29 cellular contexts compared by ENCODE assay signal in the genomic region with DNA sequence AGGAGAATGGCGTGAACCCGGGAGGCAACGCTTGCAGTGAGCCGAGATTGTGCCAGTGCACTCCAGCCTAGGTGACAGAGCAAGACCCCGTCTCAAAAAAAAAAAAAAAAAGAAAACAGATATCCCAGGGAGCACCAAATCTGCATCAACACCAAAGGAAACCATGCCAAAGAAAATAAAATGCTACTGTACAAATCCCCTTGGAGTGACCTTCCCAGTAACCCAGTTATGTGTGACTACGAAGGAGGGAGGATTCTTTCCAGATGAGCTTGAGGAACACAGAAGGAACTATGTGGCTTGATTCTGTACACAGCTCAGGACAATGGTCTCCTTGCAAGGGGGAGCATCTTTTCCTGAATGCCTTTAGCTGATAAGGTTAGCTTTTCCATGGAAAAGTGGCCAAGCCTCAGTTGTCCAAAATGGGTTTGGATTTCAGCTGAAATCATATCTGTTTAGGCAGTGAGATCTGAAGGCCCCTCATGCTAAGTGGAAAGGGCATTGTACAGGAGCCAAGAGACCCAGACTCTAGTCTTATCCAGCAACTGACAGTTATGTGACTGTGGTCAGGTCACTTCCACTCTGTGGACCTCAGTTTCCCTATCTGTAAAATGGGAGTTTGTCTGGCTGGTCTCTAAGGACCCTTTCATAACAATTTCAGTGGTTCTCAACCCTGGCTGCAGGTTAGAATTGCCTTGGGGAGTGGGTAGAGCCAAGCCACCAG.
"Had no signal": no experiment of that assay in that cellular context is flagged by ENCODE, and none has a peak within 500 bp of the region (broad histone marks: within the 10 kb centered on the region; RNA-seq: fewer than 3 reads in every experiment).

No MANE protein-coding gene starts in this region.

- H3K4me3 Mint-ChIP-seq: activated CD4-positive, alpha-beta memory T cell treated with anti-CD3 and anti-CD28 coated beads, Interleukin-2, amount 10 ng/mL, durations not matched to agents 7 days and 5 days; activated CD4-positive, alpha-beta T cell treated with anti-CD3 and anti-CD28 coated beads, Interleukin-2, amount 10 ng/mL, durations not matched to agents 7 days and 5 days; activated naive CD4-positive, alpha-beta T cell treated with anti-CD3 and anti-CD28 coated beads, Interleukin-2, amount 10 ng/mL, durations not matched to agents 7 days and 5 days; activated naive CD8-positive, alpha-beta T cell treated with anti-CD3 and anti-CD28 coated beads, Interleukin-2, amount 10 ng/mL, durations not matched to agents 7 days and 5 days; activated T-cell treated with anti-CD3 and anti-CD28 coated beads, Interleukin-2, amount 50 U/mL, for 24 hours; activated T-cell treated with anti-CD3 and anti-CD28 coated beads, Interleukin-2, amount 50 U/mL, for 72 hours; brain; T-helper 17 cell; WTC11 had no signal

- H3K4me1 ChIP-seq: colonic mucosa had no signal

- H3K27me3 ChIP-seq: ascending aorta, breast epithelium, colonic mucosa, esophagus squamous epithelium had no signal

- DNase-seq: activated CD4-positive, alpha-beta memory T cell treated with anti-CD3 and anti-CD28 coated beads, Interleukin-2, amount 10 ng/mL, durations not matched to agents 7 days and 5 days; activated CD4-positive, alpha-beta T cell treated with anti-CD3 and anti-CD28 coated beads for 1 hour; activated CD4-positive, alpha-beta T cell treated with anti-CD3 and anti-CD28 coated beads for 4 hours; activated CD4-positive, alpha-beta T cell treated with anti-CD3 and anti-CD28 coated beads, Interleukin-2, amount 10 ng/mL, durations not matched to agents 7 days and 5 days; activated CD4-positive, alpha-beta T cell treated with anti-CD3 and anti-CD28 coated beads, Interleukin-2, amount 50 U/mL, for 4 hours; activated CD8-positive, alpha-beta memory T cell treated with anti-CD3 and anti-CD28 coated beads, Interleukin-2, amount 50 U/mL, for 48 hours; activated gamma-delta T cell; activated naive CD4-positive, alpha-beta T cell; activated naive CD4-positive, alpha-beta T cell treated with anti-CD3 and anti-CD28 coated beads, Interleukin-2, amount 10 ng/mL, durations not matched to agents 7 days and 5 days; activated naive CD8-positive, alpha-beta T cell treated with anti-CD3 and anti-CD28 coated beads, Interleukin-2, amount 10 ng/mL, durations not matched to agents 7 days and 5 days; activated T-cell treated with anti-CD3 and anti-CD28 coated beads for 4 hours; activated T-cell treated with anti-CD3 and anti-CD28 coated beads, Interleukin-2, amount 50 U/mL, for 24 hours; activated T-cell treated with anti-CD3 and anti-CD28 coated beads, Interleukin-2, amount 50 U/mL, for 72 hours; cerebellar nuclear complex; colonic mucosa; effector CD8-positive, alpha-beta T cell; esophagus squamous epithelium; T-helper 1 cell; T-helper 17 cell had no signal

- H3K27me3 Mint-ChIP-seq: activated CD4-positive, alpha-beta T cell treated with anti-CD3 and anti-CD28 coated beads, Interleukin-2, amount 10 ng/mL, durations not matched to agents 7 days and 5 days had no signal

- H3K9me3 ChIP-seq: ascending aorta, breast epithelium, colonic mucosa, esophagus squamous epithelium had no signal

- H3K27ac ChIP-seq: ascending aorta, breast epithelium, colonic mucosa, epithelial cell of prostate, esophagus squamous epithelium, VCaP had no signal

- H3K36me3 ChIP-seq: ascending aorta, breast epithelium, colonic mucosa, esophagus squamous epithelium had no signal

- H3K9me3 Mint-ChIP-seq: activated CD4-positive, alpha-beta memory T cell treated with anti-CD3 and anti-CD28 coated beads, Interleukin-2, amount 10 ng/mL, durations not matched to agents 7 days and 5 days; activated T-cell treated with anti-CD3 and anti-CD28 coated beads, Interleukin-2, amount 50 U/mL, for 24 hours; activated T-cell treated with anti-CD3 and anti-CD28 coated beads, Interleukin-2, amount 50 U/mL, for 72 hours had no signal

- H3K36me3 Mint-ChIP-seq: activated naive CD4-positive, alpha-beta T cell treated with anti-CD3 and anti-CD28 coated beads, Interleukin-2, amount 10 ng/mL, durations not matched to agents 7 days and 5 days had no signal

- FAIRE-seq: endometrium, endothelial cell of umbilical vein, frontal cortex had no signal

- H3K4me3 ChIP-seq: ascending aorta, breast epithelium, colonic mucosa, esophagus squamous epithelium had no signal

- H3K27ac Mint-ChIP-seq: activated CD4-positive, alpha-beta memory T cell treated with anti-CD3 and anti-CD28 coated beads, Interleukin-2, amount 10 ng/mL, durations not matched to agents 7 days and 5 days; activated CD4-positive, alpha-beta T cell treated with anti-CD3 and anti-CD28 coated beads, Interleukin-2, amount 10 ng/mL, durations not matched to agents 7 days and 5 days; activated naive CD4-positive, alpha-beta T cell treated with anti-CD3 and anti-CD28 coated beads, Interleukin-2, amount 10 ng/mL, durations not matched to agents 7 days and 5 days; activated naive CD4-positive, alpha-beta T cell treated with anti-CD3 and anti-CD28 coated beads, Interleukin-2, amount 50 U/mL, for 72 hours; activated naive CD8-positive, alpha-beta T cell treated with anti-CD3 and anti-CD28 coated beads, Interleukin-2, amount 10 ng/mL, durations not matched to agents 7 days and 5 days; activated T-cell treated with anti-CD3 and anti-CD28 coated beads, Interleukin-2, amount 50 U/mL, for 24 hours; activated T-cell treated with anti-CD3 and anti-CD28 coated beads, Interleukin-2, amount 50 U/mL, for 72 hours; T-helper 17 cell; WTC11 had no signal

- H3K4me1 Mint-ChIP-seq: activated CD4-positive, alpha-beta memory T cell treated with anti-CD3 and anti-CD28 coated beads, Interleukin-2, amount 10 ng/mL, durations not matched to agents 7 days and 5 days; activated CD4-positive, alpha-beta T cell treated with anti-CD3 and anti-CD28 coated beads, Interleukin-2, amount 10 ng/mL, durations not matched to agents 7 days and 5 days; activated naive CD4-positive, alpha-beta T cell treated with anti-CD3 and anti-CD28 coated beads, Interleukin-2, amount 10 ng/mL, durations not matched to agents 7 days and 5 days; WTC11 had no signal

- ATAC-seq: activated naive CD4-positive, alpha-beta T cell treated with anti-CD3 and anti-CD28 coated beads, Interleukin-2, amount 50 U/mL, for 72 hours; activated T-cell treated with anti-CD3 and anti-CD28 coated beads, Interleukin-2, amount 50 U/mL, for 72 hours; T-helper 17 cell; WTC11 had no signal
